In genomic region chr16:48831081-48831722, GRCh38 we compare ENCODE assay signal across 13 cellular contexts.
DNase-seq lines count a peak whose midpoint lies in the region; TF ChIP-seq lines count a peak whose summit lies in the region.
"Had no signal": no experiment of that assay in that cellular context is flagged by ENCODE, and none has a peak within 500 bp of the region (broad histone marks: within the 10 kb centered on the region; RNA-seq: fewer than 3 reads in every experiment).

No MANE protein-coding gene starts in this region.

- POLR2A ChIA-PET in PC-9 (lab: Charles Lee; ENCODE audit: unreplicated experiment): no interaction called here

- no TSS peak for BruUV-seq in PC-9 (replicated peaks; lab: Mats Ljungman, UMichigan)

- H3K79me2 ChIP-seq in PC-9 (ENCODE audit: low read depth): no peaks in the 10 kb centered on the region

- H3K9me2 ChIP-seq in PC-9 (ENCODE audit: insufficient read depth): no peaks in the 10 kb centered on the region

- DNase-seq in BE2C: no peak
- DNase-seq in PC-9: no peak
- peak; percentile 65 for DNase-seq in iPS-NIHi7 (ENCODE audit: extremely low spot score)
- DNase-seq in NCI-H2029 treated with DMSO at 0.1 percent for 48 hours (lab: John Stamatoyannopoulos, UW): no peak
- DNase-seq in SIG-M5 (lab: John Stamatoyannopoulos, UW): no peak
- DNase-seq in GOT3 (lab: John Stamatoyannopoulos, UW): no peak
- DNase-seq in SIG-M5 treated with dmso at 0.1 percent for 504 hours (lab: John Stamatoyannopoulos, UW; ENCODE audit: unreplicated experiment): no peak
- DNase-seq: activated CD8-positive, alpha-beta memory T cell treated with anti-CD3 and anti-CD28 coated beads for 24 hours; activated naive CD4-positive, alpha-beta T cell treated with anti-CD3 and anti-CD28 coated beads, Interleukin-2, amount 50 U/mL, for 16 hours; NCI-H526 treated with DMSO at 0.1 percent for 48 hours; stimulated activated CD4-positive, alpha-beta T cell treated with anti-CD3 and anti-CD28 coated beads, Interleukin-12 subunit alpha, Interleukin-12 subunit beta, amount 100 ng/mL, for 4 hours had no signal

- peak; percentile 7; the same call in 1 of the 2 replicates for TF ChIP-seq CTCF in BE2C (IDR thresholded peaks at IDR 0.05; ENCODE audit: low read depth, low read length)
- peak; percentile 34; the same call in 1 of the 2 replicates for TF ChIP-seq CTCF in GM12874 (IDR thresholded peaks at IDR 0.05; ENCODE audit: insufficient read depth, low read depth, low read length)
- peak; percentile 51 for TF ChIP-seq CTCF in PC-9 (conservative IDR thresholded peaks at IDR 0.05)

- H3K4me3 ChIP-seq in BE2C (ENCODE audit: low read depth, low read length): no peak overlapping the region
- H3K4me3 ChIP-seq in PC-9: no peak overlapping the region
- H3K4me3 ChIP-seq: HAP-1 had no signal

- H3K27me3 ChIP-seq in BE2C (no peaks in the 10 kb centered on the region), PC-9 (ENCODE audit: insufficient read depth, low read depth) (no peaks in the 10 kb centered on the region)

- CTCF ChIA-PET in PC-9 (lab: Charles Lee): no interaction called here

- intact Hi-C loops in PC-9 (cut with micrococcal nuclease; ENCODE audit: unreplicated experiment): no loop called here

- H3K9me3 ChIP-seq in BE2C (no peaks in the 10 kb centered on the region), PC-9 (ENCODE audit: insufficient read depth, low read depth) (no peaks in the 10 kb centered on the region)
- H3K9me3 ChIP-seq: HAP-1 had no signal

- no peak overlapping the region for H3K27ac ChIP-seq in PC-9

- H3F3A ChIP-seq in PC-9 (ENCODE audit: insufficient read depth, low read depth): no peaks in the 10 kb centered on the region

- H3K4me1 ChIP-seq in BE2C (no peaks in the 10 kb centered on the region), PC-9 (replicated peaks; ENCODE audit: insufficient read depth) (no peaks in the 10 kb centered on the region)
- H3K4me1 ChIP-seq: HAP-1 had no signal

- H3K36me3 ChIP-seq in BE2C (no peaks in the 10 kb centered on the region), PC-9 (ENCODE audit: low read depth) (no peaks in the 10 kb centered on the region)
- H3K36me3 ChIP-seq: HAP-1 had no signal

- H2AFZ ChIP-seq in PC-9: no peak overlapping the region

- H3K4me2 ChIP-seq in PC-9: no peak overlapping the region

- H4K20me1 ChIP-seq in PC-9 (ENCODE audit: insufficient read depth): no peaks in the 10 kb centered on the region
